32 cellular contexts compared by ENCODE assay signal in the genomic region with DNA sequence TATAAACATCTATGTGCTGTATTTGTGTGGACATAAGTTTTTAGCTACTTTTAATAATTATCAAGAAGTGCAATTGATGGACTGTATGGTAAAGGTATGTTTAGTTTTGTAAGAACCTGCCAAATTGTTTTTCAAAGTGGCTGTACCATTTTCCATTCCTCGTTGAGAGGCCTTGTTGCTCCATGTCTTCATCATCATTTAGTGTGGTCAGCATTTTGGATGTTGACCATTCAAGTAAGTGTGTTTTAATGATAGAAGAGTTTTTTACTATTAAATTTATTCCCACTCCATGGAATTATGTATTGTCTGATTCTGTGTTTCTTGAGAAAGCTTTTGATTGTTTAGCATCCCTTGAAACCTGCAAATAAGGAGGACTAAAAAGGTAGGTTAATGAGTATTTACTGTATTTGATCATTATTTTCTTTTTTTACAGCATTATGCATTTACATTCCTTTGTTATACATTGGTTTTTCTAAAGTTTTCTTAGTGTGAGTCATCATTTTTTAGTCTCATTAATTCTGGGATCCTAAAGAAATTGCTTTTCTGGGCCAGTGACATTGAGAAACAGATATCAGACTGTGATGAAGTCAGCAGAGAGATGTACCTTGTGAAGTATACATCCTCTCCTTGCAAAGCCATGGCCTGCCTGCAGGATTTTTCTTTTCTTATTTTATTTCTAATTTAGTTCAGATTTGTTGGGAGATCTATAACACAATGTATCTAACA.
DNase-seq lines count a peak whose midpoint lies in the region; ATAC-seq, FAIRE-seq and TF ChIP-seq lines count a peak whose summit lies in the region.
"Had no signal": no experiment of that assay in that cellular context is flagged by ENCODE, and none has a peak within 500 bp of the region (broad histone marks: within the 10 kb centered on the region; RNA-seq: fewer than 3 reads in every experiment).

No MANE protein-coding gene starts in this region.

- ATAC-seq in GM19463 (IDR thresholded peaks at IDR 0.05; ENCODE audit: unreplicated experiment): no peak
- ATAC-seq: activated naive CD8-positive, alpha-beta T cell treated with anti-CD3 and anti-CD28 coated beads, Interleukin-2, amount 50 U/mL, for 24 hours; GM12878; heart left ventricle; left ventricle myocardium superior; stimulated activated naive CD8-positive, alpha-beta T cell treated with anti-CD3 and anti-CD28 coated beads, Interleukin-15, Interleukin-2, amounts not matched to agents 100 U/mL and 50 U/mL, for 24 hours had no signal

- no peak overlapping the region for H2BK120ac ChIP-seq in mesenchymal stem cell (ENCODE audit: low read depth, low read length)

- H2AFZ ChIP-seq in endothelial cell of umbilical vein (ENCODE audit: low read depth, low read length) (no peak overlapping the region), mesenchymal stem cell (ENCODE audit: low read depth, low read length) (no peak overlapping the region)
- H2AFZ ChIP-seq: parathyroid adenoma had no signal

- H3K9me3 ChIP-seq in endothelial cell of umbilical vein (replicated peaks; ENCODE audit: control insufficient read depth, insufficient read depth, low read length): no peaks in the 10 kb centered on the region
- H3K9me3 ChIP-seq in mesenchymal stem cell (ENCODE audit: control insufficient read depth, low read length): no peaks in the 10 kb centered on the region
- no peaks in the 10 kb centered on the region for H3K9me3 ChIP-seq in Caco-2
- H3K9me3 ChIP-seq: heart left ventricle, testis had no signal

- no peak for TF ChIP-seq CTCF in endothelial cell of umbilical vein (IDR thresholded peaks at IDR 0.05; ENCODE audit: extremely low read depth in 1 of 2, insufficient read depth in 1 of 2, low read depth in 1 of 2, low read length in 2 of 2)
- no peak for TF ChIP-seq CTCF in Caco-2 (IDR thresholded peaks at IDR 0.05; ENCODE audit: insufficient read depth in 1 of 2, low read depth in 1 of 2, low read length in 1 of 2, severe bottlenecking in 1 of 2, unreplicated experiment in 1 of 2)

- H3K18ac ChIP-seq in mesenchymal stem cell (ENCODE audit: low read depth in 1 of 2, low read length in 2 of 2): no peak overlapping the region

- H3K4me2 ChIP-seq in endothelial cell of umbilical vein (ENCODE audit: insufficient read depth, low read length) (no peak overlapping the region), mesenchymal stem cell (ENCODE audit: low read length, poor library complexity, severe bottlenecking) (no peak overlapping the region)

- POLR2A ChIA-PET in endothelial cell of umbilical vein (lab: Charles Lee): no interaction called here
- POLR2A ChIA-PET in Caco-2 (lab: Charles Lee): no interaction called here

- H2BK5ac ChIP-seq in mesenchymal stem cell (ENCODE audit: low read depth, low read length, poor library complexity, severe bottlenecking): no peak overlapping the region

- H3K36me3 ChIP-seq in endothelial cell of umbilical vein (ENCODE audit: control insufficient read depth in 2 of 2, extremely low read depth in 1 of 2, insufficient read depth in 2 of 2, low read length in 2 of 2): no peaks in the 10 kb centered on the region
- no peaks in the 10 kb centered on the region for H3K36me3 ChIP-seq in mesenchymal stem cell (ENCODE audit: control insufficient read depth in 1 of 2, insufficient read depth in 2 of 2, low read depth in 1 of 2, low read length in 2 of 2)
- H3K36me3 ChIP-seq in Caco-2 (ENCODE audit: control insufficient read depth, insufficient read depth, low read length): no peaks in the 10 kb centered on the region
- H3K36me3 ChIP-seq: heart left ventricle had no signal

- H3K36me3 Mint-ChIP-seq in Caco-2 (ENCODE audit: insufficient read depth, unreplicated experiment): no peaks in the 10 kb centered on the region
- H3K36me3 Mint-ChIP-seq: CD8-positive, alpha-beta memory T cell; IgD-negative memory B cell had no signal

- BruUV-seq in endothelial cell of umbilical vein (replicated peaks; lab: Mats Ljungman, UMichigan) (no TSS peak), Caco-2 (replicated peaks; lab: Mats Ljungman, UMichigan) (no TSS peak)

- H3K9ac ChIP-seq in endothelial cell of umbilical vein (replicated peaks; ENCODE audit: extremely low read depth, insufficient read depth, low read length): no peak overlapping the region
- H3K9ac ChIP-seq in mesenchymal stem cell (ENCODE audit: low read length): no peak overlapping the region
- H3K9ac ChIP-seq: parathyroid adenoma had no signal

- no peaks in the 10 kb centered on the region for H3K9me1 ChIP-seq in endothelial cell of umbilical vein (replicated peaks; ENCODE audit: control insufficient read depth, extremely low read depth, insufficient read depth, low read length)

- no peak overlapping the region for H2BK12ac ChIP-seq in mesenchymal stem cell (ENCODE audit: low read length in 2 of 2)

- H3K23ac ChIP-seq in mesenchymal stem cell (ENCODE audit: low read length in 2 of 2): no peak overlapping the region

- H3K27me3 Mint-ChIP-seq in Caco-2 (ENCODE audit: insufficient read depth, unreplicated experiment): no peaks in the 10 kb centered on the region
- H3K27me3 Mint-ChIP-seq: activated CD4-positive, alpha-beta memory T cell treated with anti-CD3 and anti-CD28 coated beads, Interleukin-2, amount 10 ng/mL, durations not matched to agents 7 days and 5 days; activated naive CD8-positive, alpha-beta T cell treated with anti-CD3 and anti-CD28 coated beads, Interleukin-2, amount 50 U/mL, for 24 hours; CD8-positive, alpha-beta memory T cell; IgD-negative memory B cell had no signal

- H3K4me3 ChIP-seq in endothelial cell of umbilical vein (replicated peaks in 1 of 3; ENCODE audit: insufficient read depth in 1 of 3, low read depth in 1 of 3, low read length in 3 of 3) (no peak overlapping the region), mesenchymal stem cell (ENCODE audit: insufficient read depth in 1 of 2, low read depth in 1 of 2, low read length in 2 of 2) (no peak overlapping the region), Caco-2 (ENCODE audit: low read depth, low read length) (no peak overlapping the region)
- H3K4me3 ChIP-seq: GM12878, heart left ventricle, testis had no signal

- H3K4me3 Mint-ChIP-seq in Caco-2 (ENCODE audit: unreplicated experiment): no peak overlapping the region
- H3K4me3 Mint-ChIP-seq: activated CD4-positive, alpha-beta memory T cell treated with anti-CD3 and anti-CD28 coated beads, Interleukin-2, amount 10 ng/mL, durations not matched to agents 7 days and 5 days; activated naive CD8-positive, alpha-beta T cell treated with anti-CD3 and anti-CD28 coated beads, Interleukin-2, amount 50 U/mL, for 24 hours; CD8-positive, alpha-beta memory T cell; IgD-negative memory B cell; neural crest cell had no signal

- no peaks in the 10 kb centered on the region for H3K79me1 ChIP-seq in mesenchymal stem cell (replicated peaks; ENCODE audit: low read length, poor library complexity, severe bottlenecking)

- no peak overlapping the region for H3K27ac Mint-ChIP-seq in Caco-2 (ENCODE audit: unreplicated experiment)
- H3K27ac Mint-ChIP-seq: activated CD4-positive, alpha-beta memory T cell treated with anti-CD3 and anti-CD28 coated beads, Interleukin-2, amount 10 ng/mL, durations not matched to agents 7 days and 5 days; activated naive CD8-positive, alpha-beta T cell treated with anti-CD3 and anti-CD28 coated beads, Interleukin-2, amount 50 U/mL, for 24 hours; CD8-positive, alpha-beta memory T cell; IgD-negative memory B cell had no signal

- H3K27me3 ChIP-seq in endothelial cell of umbilical vein (ENCODE audit: control insufficient read depth in 2 of 2, insufficient read depth in 2 of 2, low read length in 2 of 2): no peaks in the 10 kb centered on the region
- no peaks in the 10 kb centered on the region for H3K27me3 ChIP-seq in mesenchymal stem cell (ENCODE audit: control insufficient read depth in 1 of 2, insufficient read depth in 1 of 2, low read length in 2 of 2)
- no peaks in the 10 kb centered on the region for H3K27me3 ChIP-seq in Caco-2 (replicated peaks; ENCODE audit: control insufficient read depth, insufficient read depth, low read length)
- H3K27me3 ChIP-seq: heart left ventricle, testis had no signal

- H3K4me1 Mint-ChIP-seq in Caco-2 (ENCODE audit: low read depth, unreplicated experiment): no peaks in the 10 kb centered on the region
- H3K4me1 Mint-ChIP-seq: activated CD4-positive, alpha-beta memory T cell treated with anti-CD3 and anti-CD28 coated beads, Interleukin-2, amount 10 ng/mL, durations not matched to agents 7 days and 5 days; activated naive CD8-positive, alpha-beta T cell treated with anti-CD3 and anti-CD28 coated beads, Interleukin-2, amount 50 U/mL, for 24 hours; CD8-positive, alpha-beta memory T cell; neural crest cell had no signal

- H3K79me2 ChIP-seq in endothelial cell of umbilical vein (ENCODE audit: control insufficient read depth, insufficient read depth, low read length): no peaks in the 10 kb centered on the region
- H3K79me2 ChIP-seq: parathyroid adenoma had no signal

- no peak overlapping the region for H3K14ac ChIP-seq in mesenchymal stem cell (ENCODE audit: low read length in 2 of 2)

- H3K9me3 Mint-ChIP-seq in Caco-2 (ENCODE audit: unreplicated experiment): no peaks in the 10 kb centered on the region
- H3K9me3 Mint-ChIP-seq: activated naive CD8-positive, alpha-beta T cell treated with anti-CD3 and anti-CD28 coated beads, Interleukin-2, amount 50 U/mL, for 24 hours had no signal

- no peak overlapping the region for H2BK15ac ChIP-seq in mesenchymal stem cell (ENCODE audit: low read depth, poor library complexity, severe bottlenecking)

- no peak for TF ChIP-seq POLR2A in endothelial cell of umbilical vein (IDR thresholded peaks at IDR 0.05; ENCODE audit: low read depth, low read length)

- H2AK5ac ChIP-seq in mesenchymal stem cell (ENCODE audit: low read length, severe bottlenecking): no peak overlapping the region

- H3K27ac ChIP-seq in endothelial cell of umbilical vein (ENCODE audit: insufficient read depth, low read depth, low read length) (no peak overlapping the region), mesenchymal stem cell (ENCODE audit: low read length, poor library complexity, severe bottlenecking) (no peak overlapping the region)
- H3K27ac ChIP-seq: heart left ventricle, parathyroid adenoma, testis had no signal

- intact Hi-C loops in endothelial cell of umbilical vein (cut with micrococcal nuclease) (no loop called here), Caco-2 (cut with micrococcal nuclease; ENCODE audit: unreplicated experiment) (no loop called here)

- 100% methylated on average over 1 of the region's 1 CpG for WGBS in mesenchymal stem cell

- CTCF ChIA-PET in endothelial cell of umbilical vein (lab: Charles Lee): no interaction called here
- CTCF ChIA-PET in Caco-2 (lab: Charles Lee): no interaction called here

- H4K8ac ChIP-seq in mesenchymal stem cell (ENCODE audit: low read length): no peak overlapping the region

- H3K4me1 ChIP-seq in endothelial cell of umbilical vein (ENCODE audit: control insufficient read depth, extremely low read depth, insufficient read depth, low read length): peaks cover 4% of the 10 kb centered on the region
- H3K4me1 ChIP-seq in mesenchymal stem cell (ENCODE audit: control insufficient read depth, insufficient read depth, low read depth, low read length): no peaks in the 10 kb centered on the region
- no peaks in the 10 kb centered on the region for H3K4me1 ChIP-seq in Caco-2
- H3K4me1 ChIP-seq: heart left ventricle, parathyroid adenoma, testis had no signal

- no peak overlapping the region for H4K91ac ChIP-seq in mesenchymal stem cell (ENCODE audit: low read length)

- DNase-seq in EL (peak; percentile 64), RPMI7951 (ENCODE audit: low read depth) (peak; percentile 14), endothelial cell of umbilical vein (ENCODE audit: low read depth, low spot score) (no peak), mesenchymal stem cell (peak; percentile 17), Caco-2 (no peak), GM19238 (ENCODE audit: insufficient read length, low spot score) (no peak)
- DNase-seq: activated CD4-positive, alpha-beta memory T cell treated with anti-CD3 and anti-CD28 coated beads, Interleukin-2, amount 10 ng/mL, durations not matched to agents 7 days and 5 days; activated CD4-positive, alpha-beta T cell treated with anti-CD3 and anti-CD28 coated beads for 1 hour; activated CD8-positive, alpha-beta memory T cell treated with anti-CD3 and anti-CD28 coated beads, Interleukin-2, amount 50 U/mL, for 4 hours; activated naive CD4-positive, alpha-beta T cell; activated naive CD8-positive, alpha-beta T cell treated with anti-CD3 and anti-CD28 coated beads, Interleukin-2, amount 50 U/mL, for 24 hours; CD8-positive, alpha-beta memory T cell; DMS 273 treated with DMSO at 0.1 percent for 48 hours; foreskin melanocyte; heart left ventricle; kidney; left ventricle myocardium superior; NCI-H1092; NCI-H1694 treated with DMSO at 0.1 percent for 48 hours; NCI-H2171 treated with DMSO at 0.1 percent for 48 hours; NCI-H510A treated with DMSO at 0.1 percent for 48 hours; Right ventricle myocardium superior; stimulated activated CD4-positive, alpha-beta T cell treated with anti-CD3 and anti-CD28 coated beads, Interleukin-1b, Interleukin-23, amount 100 ng/mL, for 48 hours; stimulated activated naive CD8-positive, alpha-beta T cell treated with anti-CD3 and anti-CD28 coated beads, Interleukin-15, Interleukin-2, amounts not matched to agents 100 U/mL and 50 U/mL, for 24 hours; testis had no signal

- H4K20me1 ChIP-seq in endothelial cell of umbilical vein (replicated peaks; ENCODE audit: control insufficient read depth, extremely low read depth, insufficient read depth, low read length): no peaks in the 10 kb centered on the region

- H3K4ac ChIP-seq in mesenchymal stem cell (ENCODE audit: low read depth in 1 of 2, low read length in 2 of 2): no peak overlapping the region

- no peak for FAIRE-seq in endothelial cell of umbilical vein (lab: Jason Lieb, UNC)
- FAIRE-seq: colon, GM12878, kidney, urothelium cell line had no signal

- dilution Hi-C loops in endothelial cell of umbilical vein (cut with MboI; ENCODE audit: extremely low pct_ligation_motif_present, low sequenced_read_pairs): no loop called here

Comparison
In these comparisons a context has a peak if more than half of its experiments do, and no peak if none do; other contexts are left out.
1. DNase-seq: peak in EL (single experiment), RPMI7951 (single experiment) and mesenchymal stem cell (single experiment); none in endothelial cell of umbilical vein (single experiment), Caco-2 (0 of 2) and GM19238 (single experiment).